In genomic region chr4:24067367-24067766, GRCh38 we compare ENCODE assay signal across 25 cellular contexts.
A peak's percentile ranks its signal among the peaks of the same experiment; 100 is the strongest.
DNase-seq lines count a peak whose midpoint lies in the region; ATAC-seq and TF ChIP-seq lines count a peak whose summit lies in the region.
"Had no signal": no experiment of that assay in that cellular context is flagged by ENCODE, and none has a peak within 500 bp of the region (broad histone marks: within the 10 kb centered on the region; RNA-seq: fewer than 3 reads in every experiment).

No MANE protein-coding gene starts in this region.

- H3K9me3 ChIP-seq in neural progenitor cell (ENCODE audit: low read depth): no peaks in the 10 kb centered on the region
- H3K9me3 ChIP-seq: BE2C, HAP-1, left lung, testis had no signal

- ATAC-seq in Right ventricle myocardium inferior: peak; percentile 47
- peak; percentile 65 for ATAC-seq in Right ventricle myocardium superior (ENCODE audit: poor library complexity)
- ATAC-seq in HG03469 (IDR thresholded peaks at IDR 0.05; ENCODE audit: unreplicated experiment): no peak

- no peak overlapping the region for H3K4me3 Mint-ChIP-seq in neural progenitor cell
- H3K4me3 Mint-ChIP-seq: activated naive CD8-positive, alpha-beta T cell treated with anti-CD3 and anti-CD28 coated beads, Interleukin-2, amount 10 ng/mL, durations not matched to agents 7 days and 5 days; activated T-cell treated with anti-CD3 and anti-CD28 coated beads, Interleukin-2, amount 50 U/mL, for 24 hours; CD8-positive, alpha-beta memory T cell; naive B cell; stimulated activated naive CD8-positive, alpha-beta T cell treated with anti-CD3 and anti-CD28 coated beads, Interleukin-15, Interleukin-2, amounts not matched to agents 100 ng/mL and 50 ng/mL, for 24 hours; T-helper 1 cell treated with Interleukin-12 subunit alpha and Interleukin-12 subunit beta and Interleukin-4 antibody, amounts not matched to agents 30 μg/mL and 1 μg/mL, for 36 hours had no signal

- H3K9me3 Mint-ChIP-seq in neural progenitor cell: no peaks in the 10 kb centered on the region
- H3K9me3 Mint-ChIP-seq: activated T-cell treated with anti-CD3 and anti-CD28 coated beads, Interleukin-2, amount 50 U/mL, for 24 hours; stimulated activated naive CD8-positive, alpha-beta T cell treated with anti-CD3 and anti-CD28 coated beads, Interleukin-15, Interleukin-2, amounts not matched to agents 100 ng/mL and 50 ng/mL, for 24 hours; T-helper 1 cell treated with Interleukin-12 subunit alpha and Interleukin-12 subunit beta and Interleukin-4 antibody, amounts not matched to agents 30 μg/mL and 1 μg/mL, for 36 hours had no signal

- H3K27ac ChIP-seq in neural progenitor cell: no peak overlapping the region
- H3K27ac ChIP-seq: left lung, testis had no signal

- H3K4me1 ChIP-seq in neural progenitor cell: peaks cover 5% of the 10 kb centered on the region
- H3K4me1 ChIP-seq: BE2C, HAP-1, left lung, testis had no signal

- H3K4me3 ChIP-seq in neural progenitor cell: no peak overlapping the region
- H3K4me3 ChIP-seq: HAP-1, left lung, testis had no signal

- H3K27me3 Mint-ChIP-seq in neural progenitor cell (ENCODE audit: insufficient read depth, low read depth): peaks cover 2% of the 10 kb centered on the region
- H3K27me3 Mint-ChIP-seq: activated naive CD8-positive, alpha-beta T cell treated with anti-CD3 and anti-CD28 coated beads, Interleukin-2, amount 10 ng/mL, durations not matched to agents 7 days and 5 days; activated T-cell treated with anti-CD3 and anti-CD28 coated beads, Interleukin-2, amount 50 U/mL, for 24 hours; CD8-positive, alpha-beta memory T cell; naive B cell; stimulated activated naive CD8-positive, alpha-beta T cell treated with anti-CD3 and anti-CD28 coated beads, Interleukin-15, Interleukin-2, amounts not matched to agents 100 ng/mL and 50 ng/mL, for 24 hours had no signal

- no peaks in the 10 kb centered on the region for H4K20me1 ChIP-seq in neural progenitor cell (ENCODE audit: low read depth)

- H3F3A ChIP-seq in neural progenitor cell (ENCODE audit: low read depth): no peaks in the 10 kb centered on the region

- peaks cover 14% of the 10 kb centered on the region for H3K4me1 Mint-ChIP-seq in neural progenitor cell
- H3K4me1 Mint-ChIP-seq: activated naive CD8-positive, alpha-beta T cell treated with anti-CD3 and anti-CD28 coated beads, Interleukin-2, amount 10 ng/mL, durations not matched to agents 7 days and 5 days; CD8-positive, alpha-beta memory T cell; naive B cell had no signal

- H2AFZ ChIP-seq in neural progenitor cell (replicated peaks): peak overlapping the region; percentile 29

- H3K27ac Mint-ChIP-seq in neural progenitor cell: no peak overlapping the region
- H3K27ac Mint-ChIP-seq: activated naive CD8-positive, alpha-beta T cell treated with anti-CD3 and anti-CD28 coated beads, Interleukin-2, amount 10 ng/mL, durations not matched to agents 7 days and 5 days; activated T-cell treated with anti-CD3 and anti-CD28 coated beads, Interleukin-2, amount 50 U/mL, for 24 hours; CD8-positive, alpha-beta memory T cell; naive B cell; stimulated activated naive CD8-positive, alpha-beta T cell treated with anti-CD3 and anti-CD28 coated beads, Interleukin-15, Interleukin-2, amounts not matched to agents 100 ng/mL and 50 ng/mL, for 24 hours; T-helper 1 cell treated with Interleukin-12 subunit alpha and Interleukin-12 subunit beta and Interleukin-4 antibody, amounts not matched to agents 30 μg/mL and 1 μg/mL, for 36 hours had no signal

- H3K4me2 ChIP-seq in neural progenitor cell: no peak overlapping the region

- no peaks in the 10 kb centered on the region for H3K36me3 ChIP-seq in neural progenitor cell
- H3K36me3 ChIP-seq: BE2C, HAP-1, left lung had no signal

- intact Hi-C loops in Right ventricle myocardium inferior (cut with DNase I) (loop anchor here (5.0 kb wide), 1 partner anchor 180 kb away; no protein-coding TSS in a partner anchor), cardiac septum (cut with DNase I) (loop anchor here (10.0 kb wide), 1 partner anchor 347 kb away; no protein-coding TSS in a partner anchor), Right ventricle myocardium superior (cut with DNase I) (no loop called here)

- no peaks in the 10 kb centered on the region for H3K36me3 Mint-ChIP-seq in neural progenitor cell
- H3K36me3 Mint-ChIP-seq: activated naive CD8-positive, alpha-beta T cell treated with anti-CD3 and anti-CD28 coated beads, Interleukin-2, amount 10 ng/mL, durations not matched to agents 7 days and 5 days; CD8-positive, alpha-beta memory T cell; naive B cell had no signal

- H3K27me3 ChIP-seq in neural progenitor cell: no peaks in the 10 kb centered on the region
- H3K27me3 ChIP-seq: BE2C, left lung, testis had no signal

- no peak for TF ChIP-seq CTCF in neural progenitor cell (IDR thresholded peaks at IDR 0.05)

- DNase-seq in Right ventricle myocardium inferior (ENCODE audit: missing footprints): no peak
- no peak for DNase-seq in cardiac septum (ENCODE audit: low spot score)
- DNase-seq in Right ventricle myocardium superior: no peak
- no peak for DNase-seq in neural progenitor cell (ENCODE audit: low spot score)
- DNase-seq in NCI-H1092 (lab: John Stamatoyannopoulos, UW): no peak
- no peak for DNase-seq in HPDE6-E6E7 (ENCODE audit: extremely low spot score)
- DNase-seq: activated gamma-delta T cell; activated naive CD8-positive, alpha-beta T cell treated with anti-CD3 and anti-CD28 coated beads, Interleukin-2, amount 10 ng/mL, durations not matched to agents 7 days and 5 days; activated T-cell treated with anti-CD3 and anti-CD28 coated beads, Interleukin-2, amount 50 U/mL, for 24 hours; aorta; CD8-positive, alpha-beta memory T cell; cortex of kidney; DMS153; effector memory CD4-positive, alpha-beta T cell; Kasumi-1; left lung; naive B cell; NCI-H146; stimulated activated CD4-positive, alpha-beta T cell treated with anti-CD3 and anti-CD28 coated beads, Interleukin-2, amount 100 ng/mL, for 24 hours; testis had no signal

- no peaks in the 10 kb centered on the region for H3K79me2 ChIP-seq in neural progenitor cell (ENCODE audit: low read depth)

- no peak overlapping the region for H3K9ac ChIP-seq in neural progenitor cell
